1 cellular context compared by ENCODE assay signal in genomic region chr11:2268911-2269600, GRCh38.
A peak's percentile ranks its signal among the peaks of the same experiment; 100 is the strongest.
TF ChIP-seq lines count a peak whose summit lies in the region.

No MANE protein-coding gene starts in this region.

TF ChIP-seq in HepG2, 621 proteins besides CTCF, POLR2A, EP300 and RAD21 (continued from another document and continues in another):
- no peak for TF ChIP-seq RFXANK (CRISPR knock-in tag; IDR thresholded peaks at IDR 0.05)
- TF ChIP-seq MYC (CRISPR knock-in tag; IDR thresholded peaks at IDR 0.05; ENCODE audit: borderline replicate concordance): no peak; the same call in 1 of the 2 replicates
- no peak for TF ChIP-seq MLXIP (CRISPR knock-in tag; IDR thresholded peaks at IDR 0.05; ENCODE audit: borderline replicate concordance)
- TF ChIP-seq, protein P1, sequence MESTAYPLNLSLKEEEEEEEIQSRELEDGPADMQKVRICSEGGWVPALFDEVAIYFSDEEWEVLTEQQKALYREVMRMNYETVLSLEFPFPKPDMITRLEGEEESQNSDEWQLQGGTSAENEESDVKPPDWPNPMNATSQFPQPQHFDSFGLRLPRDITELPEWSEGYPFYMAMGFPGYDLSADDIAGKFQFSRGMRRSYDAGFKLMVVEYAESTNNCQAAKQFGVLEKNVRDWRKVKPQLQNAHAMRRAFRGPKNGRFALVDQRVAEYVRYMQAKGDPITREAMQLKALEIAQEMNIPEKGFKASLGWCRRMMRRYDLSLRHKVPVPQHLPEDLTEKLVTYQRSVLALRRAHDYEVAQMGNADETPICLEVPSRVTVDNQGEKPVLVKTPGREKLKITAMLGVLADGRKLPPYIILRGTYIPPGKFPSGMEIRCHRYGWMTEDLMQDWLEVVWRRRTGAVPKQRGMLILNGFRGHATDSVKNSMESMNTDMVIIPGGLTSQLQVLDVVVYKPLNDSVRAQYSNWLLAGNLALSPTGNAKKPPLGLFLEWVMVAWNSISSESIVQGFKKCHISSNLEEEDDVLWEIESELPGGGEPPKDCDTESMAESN (CRISPR knock-in tag; conservative IDR thresholded peaks at IDR 0.05): 0 out of 2 replicates have a peak, but pooled peaks have one; percentile 50
- no peak for TF ChIP-seq TEAD2 (CRISPR knock-in tag; IDR thresholded peaks at IDR 0.05)
- no peak for TF ChIP-seq ZNF20 (CRISPR knock-in tag; IDR thresholded peaks at IDR 0.05)
- peak; percentile 98 for TF ChIP-seq ZNF777 (CRISPR knock-in tag; IDR thresholded peaks at IDR 0.05)
- TF ChIP-seq, protein P2, sequence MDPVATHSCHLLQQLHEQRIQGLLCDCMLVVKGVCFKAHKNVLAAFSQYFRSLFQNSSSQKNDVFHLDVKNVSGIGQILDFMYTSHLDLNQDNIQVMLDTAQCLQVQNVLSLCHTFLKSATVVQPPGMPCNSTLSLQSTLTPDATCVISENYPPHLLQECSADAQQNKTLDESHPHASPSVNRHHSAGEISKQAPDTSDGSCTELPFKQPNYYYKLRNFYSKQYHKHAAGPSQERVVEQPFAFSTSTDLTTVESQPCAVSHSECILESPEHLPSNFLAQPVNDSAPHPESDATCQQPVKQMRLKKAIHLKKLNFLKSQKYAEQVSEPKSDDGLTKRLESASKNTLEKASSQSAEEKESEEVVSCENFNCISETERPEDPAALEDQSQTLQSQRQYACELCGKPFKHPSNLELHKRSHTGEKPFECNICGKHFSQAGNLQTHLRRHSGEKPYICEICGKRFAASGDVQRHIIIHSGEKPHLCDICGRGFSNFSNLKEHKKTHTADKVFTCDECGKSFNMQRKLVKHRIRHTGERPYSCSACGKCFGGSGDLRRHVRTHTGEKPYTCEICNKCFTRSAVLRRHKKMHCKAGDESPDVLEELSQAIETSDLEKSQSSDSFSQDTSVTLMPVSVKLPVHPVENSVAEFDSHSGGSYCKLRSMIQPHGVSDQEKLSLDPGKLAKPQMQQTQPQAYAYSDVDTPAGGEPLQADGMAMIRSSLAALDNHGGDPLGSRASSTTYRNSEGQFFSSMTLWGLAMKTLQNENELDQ (CRISPR knock-in tag; IDR thresholded peaks at IDR 0.05; ENCODE audit: borderline replicate concordance): no peak
- TF ChIP-seq ZNF850 (CRISPR knock-in tag; conservative IDR thresholded peaks at IDR 0.05): no peak
- TF ChIP-seq ZNF446 (CRISPR knock-in tag; IDR thresholded peaks at IDR 0.05): peak; percentile 59; the same call in 1 of the 2 replicates
- peak; percentile 61; the same call in 1 of the 2 replicates for TF ChIP-seq GATAD1 (CRISPR knock-in tag; IDR thresholded peaks at IDR 0.05)
- TF ChIP-seq ZNF276 (CRISPR knock-in tag; IDR thresholded peaks at IDR 0.05; ENCODE audit: low read depth): no peak
- TF ChIP-seq ZNF547 (CRISPR knock-in tag; IDR thresholded peaks at IDR 0.05): peak; percentile 76
- no peak for TF ChIP-seq MIXL1 (CRISPR knock-in tag; IDR thresholded peaks at IDR 0.05)
- no peak for TF ChIP-seq JUNB (CRISPR knock-in tag; IDR thresholded peaks at IDR 0.05; ENCODE audit: borderline replicate concordance)
- TF ChIP-seq, protein P3, sequence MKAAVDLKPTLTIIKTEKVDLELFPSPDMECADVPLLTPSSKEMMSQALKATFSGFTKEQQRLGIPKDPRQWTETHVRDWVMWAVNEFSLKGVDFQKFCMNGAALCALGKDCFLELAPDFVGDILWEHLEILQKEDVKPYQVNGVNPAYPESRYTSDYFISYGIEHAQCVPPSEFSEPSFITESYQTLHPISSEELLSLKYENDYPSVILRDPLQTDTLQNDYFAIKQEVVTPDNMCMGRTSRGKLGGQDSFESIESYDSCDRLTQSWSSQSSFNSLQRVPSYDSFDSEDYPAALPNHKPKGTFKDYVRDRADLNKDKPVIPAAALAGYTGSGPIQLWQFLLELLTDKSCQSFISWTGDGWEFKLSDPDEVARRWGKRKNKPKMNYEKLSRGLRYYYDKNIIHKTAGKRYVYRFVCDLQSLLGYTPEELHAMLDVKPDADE (CRISPR knock-in tag; IDR thresholded peaks at IDR 0.05): no peak
- peak; percentile 38; the same call in 1 of the 2 replicates for TF ChIP-seq SIN3A (IDR thresholded peaks at IDR 0.05; ENCODE audit: borderline replicate concordance, low read depth, low read length)
- TF ChIP-seq ATF5 (CRISPR knock-in tag; IDR thresholded peaks at IDR 0.05; ENCODE audit: low read depth): no peak
- TF ChIP-seq ZNF274 (CRISPR knock-in tag; IDR thresholded peaks at IDR 0.05): peak; percentile 54
- TF ChIP-seq HDAC1 (CRISPR knock-in tag; IDR thresholded peaks at IDR 0.05): no peak
- TF ChIP-seq, protein P4, sequence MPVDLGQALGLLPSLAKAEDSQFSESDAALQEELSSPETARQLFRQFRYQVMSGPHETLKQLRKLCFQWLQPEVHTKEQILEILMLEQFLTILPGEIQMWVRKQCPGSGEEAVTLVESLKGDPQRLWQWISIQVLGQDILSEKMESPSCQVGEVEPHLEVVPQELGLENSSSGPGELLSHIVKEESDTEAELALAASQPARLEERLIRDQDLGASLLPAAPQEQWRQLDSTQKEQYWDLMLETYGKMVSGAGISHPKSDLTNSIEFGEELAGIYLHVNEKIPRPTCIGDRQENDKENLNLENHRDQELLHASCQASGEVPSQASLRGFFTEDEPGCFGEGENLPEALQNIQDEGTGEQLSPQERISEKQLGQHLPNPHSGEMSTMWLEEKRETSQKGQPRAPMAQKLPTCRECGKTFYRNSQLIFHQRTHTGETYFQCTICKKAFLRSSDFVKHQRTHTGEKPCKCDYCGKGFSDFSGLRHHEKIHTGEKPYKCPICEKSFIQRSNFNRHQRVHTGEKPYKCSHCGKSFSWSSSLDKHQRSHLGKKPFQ (CRISPR knock-in tag; IDR thresholded peaks at IDR 0.05; ENCODE audit: insufficient replicate concordance): no peak
- 0 out of 2 replicates have a peak, but pooled peaks have one; percentile 26 for TF ChIP-seq RXRA (CRISPR knock-in tag; IDR thresholded peaks at IDR 0.05)
- TF ChIP-seq ZNF800 (CRISPR knock-in tag; IDR thresholded peaks at IDR 0.05): no peak
- TF ChIP-seq CHD4 (IDR thresholded peaks at IDR 0.05; ENCODE audit: borderline replicate concordance, low read length): no peak
- 0 out of 2 replicates have a peak, but pooled peaks have one; percentile 44 for TF ChIP-seq TP53 (CRISPR knock-in tag; conservative IDR thresholded peaks at IDR 0.05)
- no peak for TF ChIP-seq PAWR (CRISPR knock-in tag; IDR thresholded peaks at IDR 0.05; ENCODE audit: borderline replicate concordance)
- TF ChIP-seq ZNF329 (CRISPR knock-in tag; IDR thresholded peaks at IDR 0.05; ENCODE audit: low read depth): no peak
- no peak for TF ChIP-seq POLR2AphosphoS5 (IDR thresholded peaks at IDR 0.05; ENCODE audit: low read depth, low read length)
- no peak for TF ChIP-seq JDP2 (CRISPR knock-in tag; IDR thresholded peaks at IDR 0.05; ENCODE audit: borderline replicate concordance)
- no peak for TF ChIP-seq ZNF160 (CRISPR knock-in tag; IDR thresholded peaks at IDR 0.05)
- peak; percentile 39; the same call in 1 of the 2 replicates for TF ChIP-seq SOX5 (CRISPR knock-in tag; IDR thresholded peaks at IDR 0.05; ENCODE audit: borderline replicate concordance)
- TF ChIP-seq ZNF616 (CRISPR knock-in tag; IDR thresholded peaks at IDR 0.05; ENCODE audit: low read depth): no peak
- TF ChIP-seq TSC22D2 (CRISPR knock-in tag; IDR thresholded peaks at IDR 0.05; ENCODE audit: borderline replicate concordance): 0 out of 2 replicates have a peak, but pooled peaks have one; percentile 66
- no peak for TF ChIP-seq ZNF567 (CRISPR knock-in tag; IDR thresholded peaks at IDR 0.05; ENCODE audit: borderline replicate concordance)
- no peak for TF ChIP-seq ZSCAN30 (CRISPR knock-in tag; IDR thresholded peaks at IDR 0.05)
- TF ChIP-seq ZNF432 (CRISPR knock-in tag; IDR thresholded peaks at IDR 0.05; ENCODE audit: borderline replicate concordance): no peak
- no peak for TF ChIP-seq ZNF33A (CRISPR knock-in tag; IDR thresholded peaks at IDR 0.05; ENCODE audit: borderline replicate concordance)
- TF ChIP-seq HOXA3 (CRISPR knock-in tag; IDR thresholded peaks at IDR 0.05): peak; percentile 73
- TF ChIP-seq, protein P5, sequence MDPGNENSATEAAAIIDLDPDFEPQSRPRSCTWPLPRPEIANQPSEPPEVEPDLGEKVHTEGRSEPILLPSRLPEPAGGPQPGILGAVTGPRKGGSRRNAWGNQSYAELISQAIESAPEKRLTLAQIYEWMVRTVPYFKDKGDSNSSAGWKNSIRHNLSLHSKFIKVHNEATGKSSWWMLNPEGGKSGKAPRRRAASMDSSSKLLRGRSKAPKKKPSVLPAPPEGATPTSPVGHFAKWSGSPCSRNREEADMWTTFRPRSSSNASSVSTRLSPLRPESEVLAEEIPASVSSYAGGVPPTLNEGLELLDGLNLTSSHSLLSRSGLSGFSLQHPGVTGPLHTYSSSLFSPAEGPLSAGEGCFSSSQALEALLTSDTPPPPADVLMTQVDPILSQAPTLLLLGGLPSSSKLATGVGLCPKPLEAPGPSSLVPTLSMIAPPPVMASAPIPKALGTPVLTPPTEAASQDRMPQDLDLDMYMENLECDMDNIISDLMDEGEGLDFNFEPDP (CRISPR knock-in tag; conservative IDR thresholded peaks at IDR 0.05): no peak
- no peak for TF ChIP-seq PAX8 (CRISPR knock-in tag; IDR thresholded peaks at IDR 0.05; ENCODE audit: borderline replicate concordance)
- no peak for TF ChIP-seq CBFB (CRISPR knock-in tag; IDR thresholded peaks at IDR 0.05)
- TF ChIP-seq, protein P6, sequence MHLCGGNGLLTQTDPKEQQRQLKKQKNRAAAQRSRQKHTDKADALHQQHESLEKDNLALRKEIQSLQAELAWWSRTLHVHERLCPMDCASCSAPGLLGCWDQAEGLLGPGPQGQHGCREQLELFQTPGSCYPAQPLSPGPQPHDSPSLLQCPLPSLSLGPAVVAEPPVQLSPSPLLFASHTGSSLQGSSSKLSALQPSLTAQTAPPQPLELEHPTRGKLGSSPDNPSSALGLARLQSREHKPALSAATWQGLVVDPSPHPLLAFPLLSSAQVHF (CRISPR knock-in tag; IDR thresholded peaks at IDR 0.05): 0 out of 2 replicates have a peak, but pooled peaks have one; percentile 27
- peak; percentile 38; the same call in 1 of the 2 replicates for TF ChIP-seq POGZ (CRISPR knock-in tag; IDR thresholded peaks at IDR 0.05)
- no peak for TF ChIP-seq TBX3 (IDR thresholded peaks at IDR 0.05; ENCODE audit: borderline replicate concordance)
- TF ChIP-seq, protein P7, sequence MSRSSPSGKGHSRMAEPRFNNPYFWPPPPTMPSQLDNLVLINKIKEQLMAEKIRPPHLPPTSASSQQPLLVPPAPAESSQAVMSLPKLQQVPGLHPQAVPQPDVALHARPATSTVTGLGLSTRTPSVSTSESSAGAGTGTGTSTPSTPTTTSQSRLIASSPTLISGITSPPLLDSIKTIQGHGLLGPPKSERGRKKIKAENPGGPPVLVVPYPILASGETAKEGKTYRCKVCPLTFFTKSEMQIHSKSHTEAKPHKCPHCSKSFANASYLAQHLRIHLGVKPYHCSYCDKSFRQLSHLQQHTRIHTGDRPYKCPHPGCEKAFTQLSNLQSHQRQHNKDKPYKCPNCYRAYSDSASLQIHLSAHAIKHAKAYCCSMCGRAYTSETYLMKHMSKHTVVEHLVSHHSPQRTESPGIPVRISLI (CRISPR knock-in tag; IDR thresholded peaks at IDR 0.05; ENCODE audit: borderline replicate concordance): no peak
- no peak for TF ChIP-seq ZKSCAN5 (CRISPR knock-in tag; IDR thresholded peaks at IDR 0.05)
- TF ChIP-seq REL (CRISPR knock-in tag; conservative IDR thresholded peaks at IDR 0.05): no peak
